19 cellular contexts compared by ENCODE assay signal in genomic region chr22:29226246-29226981, GRCh38. TPM values are rescaled to one million over a fixed set of nuclear protein-coding genes. Genes with fewer than 3 reads are reported as not detected.
DNase-seq lines count a peak whose midpoint lies in the region; ATAC-seq and TF ChIP-seq lines count a peak whose summit lies in the region.
"Had no signal": no experiment of that assay in that cellular context is flagged by ENCODE, and none has a peak within 500 bp of the region (broad histone marks: within the 10 kb centered on the region; RNA-seq: fewer than 3 reads in every experiment).

No MANE protein-coding gene starts in this region.

- peaks cover 16% of the 10 kb centered on the region for H3K4me1 Mint-ChIP-seq in neural progenitor cell
- H3K4me1 Mint-ChIP-seq in T-helper 2 cell treated with Interferon-gamma antibody and Interleukin-4, amounts not matched to agents 5 μg/mL and 100 μg/mL, for 36 hours (ENCODE audit: low read depth) = no peaks in the 10 kb centered on the region
- H3K4me1 Mint-ChIP-seq: activated CD8-positive, alpha-beta memory T cell treated with anti-CD3 and anti-CD28 coated beads, Interleukin-2, amount 10 ng/mL, durations not matched to agents 7 days and 5 days; T-cell had no signal

- peaks cover 6% of the 10 kb centered on the region for H3K36me3 Mint-ChIP-seq in neural progenitor cell
- no peaks in the 10 kb centered on the region for H3K36me3 Mint-ChIP-seq in T-helper 2 cell treated with Interferon-gamma antibody and Interleukin-4, amounts not matched to agents 5 μg/mL and 100 μg/mL, for 36 hours (ENCODE audit: low read depth)
- H3K36me3 Mint-ChIP-seq: activated CD8-positive, alpha-beta memory T cell treated with anti-CD3 and anti-CD28 coated beads, Interleukin-2, amount 10 ng/mL, durations not matched to agents 7 days and 5 days; activated naive CD4-positive, alpha-beta T cell treated with anti-CD3 and anti-CD28 coated beads, Interleukin-2, amount 50 U/mL, for 72 hours; CD8-positive, alpha-beta T cell; T-cell had no signal

- H2BK15ac ChIP-seq in IMR-90 (ENCODE audit: low read depth, low read length) = no peak overlapping the region

- H3K56ac ChIP-seq in IMR-90 (ENCODE audit: extremely low read depth, insufficient read depth, low read length) = no peak overlapping the region

- CTCF ChIA-PET in IMR-90 (lab: Yijun Ruan, JAX) = no interaction called here

- H3K18ac ChIP-seq in IMR-90 (ENCODE audit: low read depth, low read length) = no peak overlapping the region

- no peak overlapping the region for H4K91ac ChIP-seq in IMR-90 (ENCODE audit: insufficient read depth, low read depth, low read length)

- H3K9me3 ChIP-seq in IMR-90 (ENCODE audit: control insufficient read depth, insufficient read depth, low read length) (no peaks in the 10 kb centered on the region), neural progenitor cell (ENCODE audit: low read depth) (no peaks in the 10 kb centered on the region), suprapubic skin (no peaks in the 10 kb centered on the region)
- H3K9me3 ChIP-seq: thoracic aorta had no signal

- H3K4me1 ChIP-seq in IMR-90 (ENCODE audit: control insufficient read depth, insufficient read depth, low read length) = peaks cover 6% of the 10 kb centered on the region; the same call in 1 of the 2 replicates
- peaks cover 9% of the 10 kb centered on the region for H3K4me1 ChIP-seq in neural progenitor cell
- peaks cover 22% of the 10 kb centered on the region for H3K4me1 ChIP-seq in suprapubic skin

- H3K4me3 Mint-ChIP-seq in neural progenitor cell = no peak overlapping the region
- no peak overlapping the region for H3K4me3 Mint-ChIP-seq in T-helper 2 cell treated with Interferon-gamma antibody and Interleukin-4, amounts not matched to agents 5 μg/mL and 100 μg/mL, for 36 hours
- H3K4me3 Mint-ChIP-seq: activated CD8-positive, alpha-beta memory T cell treated with anti-CD3 and anti-CD28 coated beads, Interleukin-2, amount 10 ng/mL, durations not matched to agents 7 days and 5 days; CD8-positive, alpha-beta T cell; T-cell had no signal

- TF ChIP-seq POLR2A in IMR-90 (IDR thresholded peaks at IDR 0.05; ENCODE audit: low read depth, low read length) = no peak
- TF ChIP-seq POLR2A in erythroblast (IDR thresholded peaks at IDR 0.05; ENCODE audit: low read length) = peak; percentile 13
- TF ChIP-seq POLR2A in suprapubic skin (IDR thresholded peaks at IDR 0.05) = no peak

- H4K8ac ChIP-seq in IMR-90 (ENCODE audit: low read depth in 2 of 2, low read length in 2 of 2) = no peak overlapping the region

- POLR2A ChIA-PET in IMR-90 (lab: Charles Lee; ENCODE audit: unreplicated experiment) = no interaction called here

- H3K9ac ChIP-seq in IMR-90 (ENCODE audit: low read depth, low read length) (no peak overlapping the region), neural progenitor cell (no peak overlapping the region)

- TF ChIP-seq CTCF in IMR-90 (conservative IDR thresholded peaks at IDR 0.05; ENCODE audit: low read depth, low read length) (no peak), neural progenitor cell (IDR thresholded peaks at IDR 0.05) (no peak), suprapubic skin (IDR thresholded peaks at IDR 0.05) (no peak), GM13977 (IDR thresholded peaks at IDR 0.05; ENCODE audit: extremely low read depth, insufficient read depth, missing control alignments) (no peak)

- H2BK20ac ChIP-seq in IMR-90 (ENCODE audit: low read depth, low read length) = no peak overlapping the region

- no peak overlapping the region for H3K23ac ChIP-seq in IMR-90 (ENCODE audit: low read depth, low read length)

- H3K9me1 ChIP-seq in IMR-90 (ENCODE audit: insufficient read depth, low read length) = 0 out of 2 replicates have a peak, but pooled peaks cover 2% of the 10 kb centered on the region

- no peaks in the 10 kb centered on the region for H3F3A ChIP-seq in neural progenitor cell (ENCODE audit: low read depth)

- WGBS in IMR-90 (ENCODE audit: extremely low coverage in 2 of 2, insufficient read length in 1 of 2), 2 experiments = 93% methylated on average over 3 of the region's 12 CpGs; no CpG with 5 or more reads in 1 of the 2 experiments
- WGBS in suprapubic skin = 95% methylated on average over 10 of the region's 12 CpGs

- BruUV-seq in IMR-90 (replicated peaks; lab: Mats Ljungman, UMichigan) = no TSS peak

- 0 out of 2 replicates have a peak overlapping the region, but pooled peaks have one; percentile 9 for H2AK5ac ChIP-seq in IMR-90 (ENCODE audit: low read depth, low read length)

- no peak overlapping the region for H3K27ac ChIP-seq in IMR-90 (ENCODE audit: insufficient read depth, low read length)
- H3K27ac ChIP-seq in neural progenitor cell = no peak overlapping the region
- peak overlapping the region; percentile 51 for H3K27ac ChIP-seq in suprapubic skin
- H3K27ac ChIP-seq: thoracic aorta had no signal

- no peak for TF ChIP-seq RAD21 in IMR-90 (IDR thresholded peaks at IDR 0.05; ENCODE audit: low read length)

- no peak for ATAC-seq in IMR-90 (ENCODE audit: low read depth)
- ATAC-seq: activated CD8-positive, alpha-beta memory T cell treated with anti-CD3 and anti-CD28 coated beads, Interleukin-2, amount 10 ng/mL, durations not matched to agents 7 days and 5 days; activated naive CD4-positive, alpha-beta T cell treated with anti-CD3 and anti-CD28 coated beads, Interleukin-2, amount 50 U/mL, for 72 hours; CD8-positive, alpha-beta T cell; T-cell had no signal

- DNase-seq in IMR-90 (no peak), erythroblast (lab: John Stamatoyannopoulos, UW) (no peak), neural progenitor cell (ENCODE audit: low spot score) (no peak), suprapubic skin (ENCODE audit: low spot score in 2 of 2) (peak in 1 of 2 donors; percentile 50), GM13977 (ENCODE audit: low spot score) (no peak), SKM-1 (lab: John Stamatoyannopoulos, UW; ENCODE audit: unreplicated experiment) (no peak), NCI-H774 (lab: John Stamatoyannopoulos, UW) (no peak)
- no peak for DNase-seq in T-helper 2 cell treated with Interferon-gamma antibody and Interleukin-4, amounts not matched to agents 5 μg/mL and 100 μg/mL, for 36 hours (ENCODE audit: low spot score)
- DNase-seq: activated CD8-positive, alpha-beta memory T cell treated with anti-CD3 and anti-CD28 coated beads, Interleukin-2, amount 10 ng/mL, durations not matched to agents 7 days and 5 days; CD8-positive, alpha-beta T cell; foreskin melanocyte; Karpas-422; NCI-H187; NCI-H226; NCI-H82; T-cell had no signal

- H3K79me1 ChIP-seq in IMR-90 (ENCODE audit: low read depth in 1 of 2, low read length in 2 of 2) = no peaks in the 10 kb centered on the region

- H2BK5ac ChIP-seq in IMR-90 (ENCODE audit: low read depth, low read length, poor library complexity, severe bottlenecking) = no peak overlapping the region

- no peak overlapping the region for H3K4me2 ChIP-seq in IMR-90 (ENCODE audit: low read depth, low read length)
- H3K4me2 ChIP-seq in neural progenitor cell = no peak overlapping the region

- H3K27ac Mint-ChIP-seq in neural progenitor cell = peak overlapping the region; percentile 21
- H3K27ac Mint-ChIP-seq in T-helper 2 cell treated with Interferon-gamma antibody and Interleukin-4, amounts not matched to agents 5 μg/mL and 100 μg/mL, for 36 hours = no peak overlapping the region
- H3K27ac Mint-ChIP-seq: activated CD8-positive, alpha-beta memory T cell treated with anti-CD3 and anti-CD28 coated beads, Interleukin-2, amount 10 ng/mL, durations not matched to agents 7 days and 5 days; activated naive CD4-positive, alpha-beta T cell treated with anti-CD3 and anti-CD28 coated beads, Interleukin-2, amount 50 U/mL, for 72 hours; CD8-positive, alpha-beta T cell; T-cell had no signal

- H3K79me2 ChIP-seq in neural progenitor cell (ENCODE audit: low read depth) = no peaks in the 10 kb centered on the region

- in situ Hi-C loops in IMR-90 (cut with MboI; ENCODE audit: low sequenced_read_pairs) (loop anchor here (25.0 kb wide), 1 partner anchor 614 kb away; no protein-coding TSS in a partner anchor), GM13977 (cut with MboI; ENCODE audit: low pct_unique_long_range_greater_than_20kb, low sequenced_read_pairs, unreplicated experiment) (loop anchor here (25.0 kb wide), 1 partner anchor 189 kb away; no protein-coding TSS in a partner anchor)

- no peak overlapping the region for H2AK9ac ChIP-seq in IMR-90 (replicated peaks; ENCODE audit: low read depth, low read length, poor library complexity)

- H4K5ac ChIP-seq in IMR-90 (ENCODE audit: low read depth, low read length) = no peak overlapping the region

- peak overlapping the region; percentile 59 for H2AFZ ChIP-seq in IMR-90 (replicated peaks; ENCODE audit: low read length, poor library complexity)
- H2AFZ ChIP-seq in neural progenitor cell (replicated peaks) = no peak overlapping the region

- H3K36me3 ChIP-seq in IMR-90 (ENCODE audit: control insufficient read depth, insufficient read depth, low read length) = no peaks in the 10 kb centered on the region
- H3K36me3 ChIP-seq in neural progenitor cell = no peaks in the 10 kb centered on the region
- no peaks in the 10 kb centered on the region for H3K36me3 ChIP-seq in suprapubic skin
- H3K36me3 ChIP-seq: thoracic aorta had no signal

- no peaks in the 10 kb centered on the region for H3K9me3 Mint-ChIP-seq in neural progenitor cell
- H3K9me3 Mint-ChIP-seq in T-helper 2 cell treated with Interferon-gamma antibody and Interleukin-4, amounts not matched to agents 5 μg/mL and 100 μg/mL, for 36 hours = no peaks in the 10 kb centered on the region
- H3K9me3 Mint-ChIP-seq: activated naive CD4-positive, alpha-beta T cell treated with anti-CD3 and anti-CD28 coated beads, Interleukin-2, amount 50 U/mL, for 72 hours; CD8-positive, alpha-beta T cell; T-cell had no signal

- no peak overlapping the region for H3K4ac ChIP-seq in IMR-90 (ENCODE audit: low read depth, low read length)

- no peak for TF ChIP-seq EP300 in suprapubic skin (IDR thresholded peaks at IDR 0.05)

- intact Hi-C loops in IMR-90 (cut with micrococcal nuclease) = no loop called here

- no peaks in the 10 kb centered on the region; the same call in 1 of the 2 replicates for H4K20me1 ChIP-seq in IMR-90 (ENCODE audit: insufficient read depth, low read length)
- no peaks in the 10 kb centered on the region for H4K20me1 ChIP-seq in neural progenitor cell (ENCODE audit: low read depth)

- no peak overlapping the region for H2BK120ac ChIP-seq in IMR-90 (ENCODE audit: low read depth, low read length)

- no peak overlapping the region for H3K14ac ChIP-seq in IMR-90 (replicated peaks; ENCODE audit: low read depth, low read length)

- H3K4me3 ChIP-seq in IMR-90 (ENCODE audit: insufficient read depth, low read depth, low read length) (no peak overlapping the region), neural progenitor cell (no peak overlapping the region), suprapubic skin (no peak overlapping the region)
- H3K4me3 ChIP-seq: thoracic aorta had no signal

- peaks cover 6% of the 10 kb centered on the region; the same call in 1 of the 2 replicates for H3K27me3 ChIP-seq in IMR-90 (ENCODE audit: control insufficient read depth, insufficient read depth, low read length)
- no peaks in the 10 kb centered on the region for H3K27me3 ChIP-seq in neural progenitor cell
- no peaks in the 10 kb centered on the region for H3K27me3 ChIP-seq in suprapubic skin

- dilution Hi-C loops in IMR-90 (cut with HindIII; ENCODE audit: low sequenced_read_pairs, unreplicated experiment) = no loop called here

- peaks cover 3% of the 10 kb centered on the region for H3K27me3 Mint-ChIP-seq in neural progenitor cell (ENCODE audit: insufficient read depth, low read depth)
- H3K27me3 Mint-ChIP-seq in T-helper 2 cell treated with Interferon-gamma antibody and Interleukin-4, amounts not matched to agents 5 μg/mL and 100 μg/mL, for 36 hours (ENCODE audit: low read depth) = no peaks in the 10 kb centered on the region
- H3K27me3 Mint-ChIP-seq: T-cell had no signal

RNA-seq across cellular contexts. Expression of gene EMID1, which starts 20.7 kb away (rescaled TPM):
- total RNA-seq in IMR-90 (2012; rRNA removed) (0.28 and 0.54 TPM in 2 replicates), neural progenitor cell (ENCODE audit: low replicate concordance) (6.7 and 17.7 TPM in 2 replicates), suprapubic skin (1 to 10 TPM; 1.6 to 7.4 (median 2.9) TPM)
- 1.2 and 1.3 TPM in 2 replicates for polyA plus RNA-seq in IMR-90 (2012; rRNA removed)
- 0.41 and 2.3 TPM in 2 replicates for polyA plus RNA-seq in IMR-90 (2012; cell fraction: cytosol; rRNA removed)
- 2.9 TPM in 2 replicates for polyA plus RNA-seq in IMR-90 (2012; cell fraction: nucleus; rRNA removed; ENCODE audit: low replicate concordance)
- total RNA-seq: CD8-positive, alpha-beta T cell had no signal
- polyA plus RNA-seq: keratinocyte had no signal

RNA-seq across cellular contexts. Expression of gene RHBDD3, which starts 41.4 kb away (rescaled TPM):
- total RNA-seq in IMR-90 (2012; rRNA removed) (5.7 and 6.9 TPM in 2 replicates), neural progenitor cell (ENCODE audit: low replicate concordance) (16.3 and 78.8 TPM in 2 replicates), suprapubic skin (10 to 100 TPM; 10.1 to 22.7 (median 17.2) TPM)
- polyA plus RNA-seq in IMR-90 (2012; rRNA removed) = 21.2 and 21.5 TPM in 2 replicates
- polyA plus RNA-seq in IMR-90 (2012; cell fraction: cytosol; rRNA removed) = 16.5 and 26.9 TPM in 2 replicates
- 32.2 and 94.3 TPM in 2 replicates for polyA plus RNA-seq in IMR-90 (2012; cell fraction: nucleus; rRNA removed; ENCODE audit: low replicate concordance)

RNA-seq across cellular contexts. Expression of gene EWSR1, which starts 41.7 kb away (rescaled TPM):
- total RNA-seq in IMR-90 (2012; rRNA removed) (414 and 518 TPM in 2 replicates), neural progenitor cell (ENCODE audit: low replicate concordance) (281 and 379 TPM in 2 replicates), suprapubic skin (100 to 1,000 TPM; 132 to 308 (median 170) TPM)
- polyA plus RNA-seq in IMR-90 (2012; rRNA removed) = 243 and 267 TPM in 2 replicates
- 124 and 135 TPM in 2 replicates for polyA plus RNA-seq in IMR-90 (2012; cell fraction: cytosol; rRNA removed)
- 764 and 770 TPM in 2 replicates for polyA plus RNA-seq in IMR-90 (2012; cell fraction: nucleus; rRNA removed; ENCODE audit: low replicate concordance)
